In genomic region chr9:129385615-129385934, GRCh38 we compare ENCODE assay signal across 23 cellular contexts.
DNase-seq lines count a peak whose midpoint lies in the region; ATAC-seq, FAIRE-seq and TF ChIP-seq lines count a peak whose summit lies in the region.
"Had no signal": no experiment of that assay in that cellular context is flagged by ENCODE, and none has a peak within 500 bp of the region (broad histone marks: within the 10 kb centered on the region; RNA-seq: fewer than 3 reads in every experiment).

No MANE protein-coding gene starts in this region.

- H3K27ac ChIP-seq in OCI-LY7 (ENCODE audit: low read depth, low read length, poor library complexity, severe bottlenecking) (no peak overlapping the region), endothelial cell of umbilical vein (ENCODE audit: insufficient read depth, low read depth, low read length) (no peak overlapping the region)
- H3K27ac ChIP-seq: testis had no signal

- H2AFZ ChIP-seq in OCI-LY7 (ENCODE audit: low read length) (peak overlapping the region; percentile 35; the same call in 1 of the 2 replicates), endothelial cell of umbilical vein (ENCODE audit: low read depth, low read length) (no peak overlapping the region)

- dilution Hi-C loops in endothelial cell of umbilical vein (cut with MboI; ENCODE audit: extremely low pct_ligation_motif_present, low sequenced_read_pairs) = no loop called here

- peak; percentile 53 for DNase-seq in activated effector memory CD4-positive, alpha-beta T cell treated with anti-CD3 and anti-CD28 coated beads, Interleukin-2, amount 50 U/mL, for 16 hours
- DNase-seq in activated effector memory CD4-positive, alpha-beta T cell treated with Interleukin-2 at 50 U/mL for 16 hours = no peak
- DNase-seq in OCI-LY7 (ENCODE audit: low spot score) (no peak), endothelial cell of umbilical vein (ENCODE audit: low read depth, low spot score) (no peak), GM20000 (ENCODE audit: low spot score) (no peak), D341Med (ENCODE audit: low spot score) (no peak)
- no peak for DNase-seq in stimulated activated effector memory CD8-positive, alpha-beta T cell treated with anti-CD3 and anti-CD28 coated beads, Interleukin-12 subunit alpha, Interleukin-12 subunit beta, amount 100 ng/mL, for 72 hours (ENCODE audit: low spot score in 2 of 2)
- DNase-seq in activated CD4-positive, alpha-beta memory T cell treated with anti-CD3 and anti-CD28 coated beads, Interleukin-2, amount 10 ng/mL, durations not matched to agents 7 days and 5 days = no peak
- DNase-seq: ACHN; activated CD4-positive, alpha-beta T cell treated with anti-CD3 and anti-CD28 coated beads, Interleukin-2, amount 50 U/mL, for 4 hours; activated T-cell treated with anti-CD3 and anti-CD28 coated beads, Interleukin-2, amount 50 U/mL, for 72 hours; cortex of kidney; DND-41; mucosa of descending colon; MV-4-11; NCI-H187 treated with DMSO at 0.1 percent for 48 hours; NCI-H2227 treated with DMSO at 0.1 percent for 48 hours; occipital lobe; PC-3; retina; testis had no signal

- no TSS peak for BruUV-seq in OCI-LY7 (replicated peaks; lab: Mats Ljungman, UMichigan)
- BruUV-seq in endothelial cell of umbilical vein (replicated peaks; lab: Mats Ljungman, UMichigan) = no TSS peak

- CTCF ChIA-PET in OCI-LY7 (lab: Charles Lee; ENCODE audit: unreplicated experiment) (no interaction called here), endothelial cell of umbilical vein (lab: Charles Lee) (no interaction called here)
- CTCF ChIA-PET in activated CD4-positive, alpha-beta memory T cell treated with anti-CD3 and anti-CD28 coated beads, Interleukin-2, amount 10 ng/mL, durations not matched to agents 7 days and 5 days (lab: Charles Lee) = no interaction called here

- no peaks in the 10 kb centered on the region for H3K36me3 Mint-ChIP-seq in stimulated activated effector memory CD8-positive, alpha-beta T cell treated with anti-CD3 and anti-CD28 coated beads, Interleukin-12 subunit alpha, Interleukin-12 subunit beta, amount 100 ng/mL, for 72 hours
- no peaks in the 10 kb centered on the region for H3K36me3 Mint-ChIP-seq in activated CD4-positive, alpha-beta memory T cell treated with anti-CD3 and anti-CD28 coated beads, Interleukin-2, amount 10 ng/mL, durations not matched to agents 7 days and 5 days (ENCODE audit: low read depth)

- peaks cover 10% of the 10 kb centered on the region for H3K4me1 Mint-ChIP-seq in stimulated activated effector memory CD8-positive, alpha-beta T cell treated with anti-CD3 and anti-CD28 coated beads, Interleukin-12 subunit alpha, Interleukin-12 subunit beta, amount 100 ng/mL, for 72 hours
- H3K4me1 Mint-ChIP-seq in activated CD4-positive, alpha-beta memory T cell treated with anti-CD3 and anti-CD28 coated beads, Interleukin-2, amount 10 ng/mL, durations not matched to agents 7 days and 5 days = peaks cover 6% of the 10 kb centered on the region

- no peaks in the 10 kb centered on the region for H3K9me1 ChIP-seq in endothelial cell of umbilical vein (replicated peaks; ENCODE audit: control insufficient read depth, extremely low read depth, insufficient read depth, low read length)

- no peak overlapping the region for H3K4me3 Mint-ChIP-seq in stimulated activated effector memory CD8-positive, alpha-beta T cell treated with anti-CD3 and anti-CD28 coated beads, Interleukin-12 subunit alpha, Interleukin-12 subunit beta, amount 100 ng/mL, for 72 hours
- H3K4me3 Mint-ChIP-seq in activated CD4-positive, alpha-beta memory T cell treated with anti-CD3 and anti-CD28 coated beads, Interleukin-2, amount 10 ng/mL, durations not matched to agents 7 days and 5 days = no peak overlapping the region

- FAIRE-seq in endothelial cell of umbilical vein (lab: Jason Lieb, UNC) = peak; percentile 28

- H3K27me3 ChIP-seq in endothelial cell of umbilical vein (ENCODE audit: control insufficient read depth in 2 of 2, insufficient read depth in 2 of 2, low read length in 2 of 2) = no peaks in the 10 kb centered on the region
- H3K27me3 ChIP-seq: breast epithelium, testis had no signal

- intact Hi-C loops in OCI-LY7 (cut with micrococcal nuclease; ENCODE audit: unreplicated experiment) (no loop called here), endothelial cell of umbilical vein (cut with micrococcal nuclease) (no loop called here)

- TF ChIP-seq POLR2A in endothelial cell of umbilical vein (IDR thresholded peaks at IDR 0.05; ENCODE audit: low read depth, low read length) = no peak

- H4K20me1 ChIP-seq in OCI-LY7 (ENCODE audit: insufficient read depth, low read length) (no peaks in the 10 kb centered on the region), endothelial cell of umbilical vein (replicated peaks; ENCODE audit: control insufficient read depth, extremely low read depth, insufficient read depth, low read length) (no peaks in the 10 kb centered on the region)

- no peak for ATAC-seq in stimulated activated effector memory CD8-positive, alpha-beta T cell treated with anti-CD3 and anti-CD28 coated beads, Interleukin-12 subunit alpha, Interleukin-12 subunit beta, amount 100 ng/mL, for 72 hours
- ATAC-seq: activated T-cell treated with anti-CD3 and anti-CD28 coated beads, Interleukin-2, amount 50 U/mL, for 72 hours; left lobe of liver; mucosa of descending colon; PC-3 had no signal

- H3K4me2 ChIP-seq in OCI-LY7 (ENCODE audit: low read length) (no peak overlapping the region), endothelial cell of umbilical vein (ENCODE audit: insufficient read depth, low read length) (no peak overlapping the region)

- H3K4me1 ChIP-seq in OCI-LY7 (ENCODE audit: insufficient read depth, low read length, poor library complexity, severe bottlenecking) (peaks cover 21% of the 10 kb centered on the region), endothelial cell of umbilical vein (ENCODE audit: control insufficient read depth, extremely low read depth, insufficient read depth, low read length) (peaks cover 2% of the 10 kb centered on the region)

- POLR2A ChIA-PET in OCI-LY7 (lab: Charles Lee) = no interaction called here
- POLR2A ChIA-PET in endothelial cell of umbilical vein (lab: Charles Lee) = no interaction called here
- POLR2A ChIA-PET in activated CD4-positive, alpha-beta memory T cell treated with anti-CD3 and anti-CD28 coated beads, Interleukin-2, amount 10 ng/mL, durations not matched to agents 7 days and 5 days (lab: Charles Lee) = no interaction called here

- no peak overlapping the region for H3K9ac ChIP-seq in endothelial cell of umbilical vein (replicated peaks; ENCODE audit: extremely low read depth, insufficient read depth, low read length)

- peak overlapping the region; percentile 26 for H3K27ac Mint-ChIP-seq in stimulated activated effector memory CD8-positive, alpha-beta T cell treated with anti-CD3 and anti-CD28 coated beads, Interleukin-12 subunit alpha, Interleukin-12 subunit beta, amount 100 ng/mL, for 72 hours
- no peak overlapping the region for H3K27ac Mint-ChIP-seq in activated CD4-positive, alpha-beta memory T cell treated with anti-CD3 and anti-CD28 coated beads, Interleukin-2, amount 10 ng/mL, durations not matched to agents 7 days and 5 days
- H3K27ac Mint-ChIP-seq: activated T-cell treated with anti-CD3 and anti-CD28 coated beads, Interleukin-2, amount 50 U/mL, for 72 hours had no signal

- H3K9me3 Mint-ChIP-seq in stimulated activated effector memory CD8-positive, alpha-beta T cell treated with anti-CD3 and anti-CD28 coated beads, Interleukin-12 subunit alpha, Interleukin-12 subunit beta, amount 100 ng/mL, for 72 hours = no peaks in the 10 kb centered on the region
- H3K9me3 Mint-ChIP-seq in activated CD4-positive, alpha-beta memory T cell treated with anti-CD3 and anti-CD28 coated beads, Interleukin-2, amount 10 ng/mL, durations not matched to agents 7 days and 5 days = no peaks in the 10 kb centered on the region
- H3K9me3 Mint-ChIP-seq: activated T-cell treated with anti-CD3 and anti-CD28 coated beads, Interleukin-2, amount 50 U/mL, for 72 hours had no signal

- H3K27me3 Mint-ChIP-seq in activated CD4-positive, alpha-beta memory T cell treated with anti-CD3 and anti-CD28 coated beads, Interleukin-2, amount 10 ng/mL, durations not matched to agents 7 days and 5 days = peaks cover 22% of the 10 kb centered on the region

- H3K4me3 ChIP-seq in OCI-LY7 (ENCODE audit: low read depth, low read length, poor library complexity, severe bottlenecking) (no peak overlapping the region), endothelial cell of umbilical vein (replicated peaks in 1 of 3; ENCODE audit: insufficient read depth in 1 of 3, low read depth in 1 of 3, low read length in 3 of 3) (no peak overlapping the region)
- H3K4me3 ChIP-seq: breast epithelium, mucosa of descending colon, testis had no signal

- H3K9me3 ChIP-seq in OCI-LY7 (ENCODE audit: low read length) (no peaks in the 10 kb centered on the region), endothelial cell of umbilical vein (replicated peaks; ENCODE audit: control insufficient read depth, insufficient read depth, low read length) (no peaks in the 10 kb centered on the region)
- H3K9me3 ChIP-seq: breast epithelium, mucosa of descending colon, testis had no signal

- H3K36me3 ChIP-seq in OCI-LY7 (ENCODE audit: insufficient read depth, low read length) = no peaks in the 10 kb centered on the region
- no peaks in the 10 kb centered on the region for H3K36me3 ChIP-seq in endothelial cell of umbilical vein (ENCODE audit: control insufficient read depth in 2 of 2, extremely low read depth in 1 of 2, insufficient read depth in 2 of 2, low read length in 2 of 2)
- H3K36me3 ChIP-seq: breast epithelium had no signal

- H3K79me2 ChIP-seq in OCI-LY7 (ENCODE audit: insufficient read depth, low read depth, low read length) (no peaks in the 10 kb centered on the region), endothelial cell of umbilical vein (ENCODE audit: control insufficient read depth, insufficient read depth, low read length) (no peaks in the 10 kb centered on the region)

- no peaks in the 10 kb centered on the region for H3K9me2 ChIP-seq in OCI-LY7 (ENCODE audit: insufficient read depth, low read length)

- no peak for TF ChIP-seq CTCF in OCI-LY7 (conservative IDR thresholded peaks at IDR 0.05; ENCODE audit: low read length)
- TF ChIP-seq CTCF in endothelial cell of umbilical vein (IDR thresholded peaks at IDR 0.05; ENCODE audit: extremely low read depth in 1 of 2, insufficient read depth in 1 of 2, low read depth in 1 of 2, low read length in 2 of 2) = no peak
- TF ChIP-seq CTCF in GM20000 (IDR thresholded peaks at IDR 0.05; ENCODE audit: extremely low read depth, missing control alignments) = no peak

TF ChIP-seq in endothelial cell of umbilical vein, 7 proteins besides CTCF, POLR2A, EP300 and RAD21 (continues in another document):
- TF ChIP-seq JUN (IDR thresholded peaks at IDR 0.05; ENCODE audit: borderline replicate concordance, insufficient read depth, insufficient read length, low read depth) (no peak), MAX (IDR thresholded peaks at IDR 0.05; ENCODE audit: insufficient read depth, insufficient read length) (no peak), POLR2AphosphoS5 (IDR thresholded peaks at IDR 0.05; ENCODE audit: insufficient read depth, low read depth, low read length) (no peak), EZH2 (IDR thresholded peaks at IDR 0.05; ENCODE audit: borderline replicate concordance, low read depth, low read length, severe bottlenecking) (no peak)
